Comparison of ENCODE assay signal across 8 cellular contexts in genomic region chr17:40818733-40819527, GRCh38. TPM values are rescaled to one million over a fixed set of nuclear protein-coding genes. Genes with fewer than 3 reads are reported as not detected.
A peak's percentile ranks its signal among the peaks of the same experiment; 100 is the strongest.
DNase-seq lines count a peak whose midpoint lies in the region; ATAC-seq and TF ChIP-seq lines count a peak whose summit lies in the region.

No MANE protein-coding gene starts in this region.

- H3K4me3 ChIP-seq in adipocyte (ENCODE audit: low read length) (peak overlapping the region; percentile 96), heart right ventricle (peak overlapping the region; percentile 40 to 79 (median 69)), upper lobe of left lung (peak overlapping the region; percentile 56 to 76 (median 68))

- H3K9me3 ChIP-seq in adipocyte (ENCODE audit: control insufficient read depth, low read length) (no peaks in the 10 kb centered on the region), heart right ventricle (peaks cover 0 to 5% (median 0%) of the 10 kb centered on the region in 11 donors), upper lobe of left lung (peaks cover 0 to 2% (median 0%) of the 10 kb centered on the region in 4 donors)

- no peak for TF ChIP-seq EP300 in upper lobe of left lung (IDR thresholded peaks at IDR 0.05)

- H3K4me1 Mint-ChIP-seq in HFFc6 (ENCODE audit: low read depth), result peaks cover 57% of the 10 kb centered on the region

- H3K36me3 ChIP-seq in adipocyte (ENCODE audit: control insufficient read depth, insufficient read depth, low read length, severe bottlenecking) (peaks cover 13% of the 10 kb centered on the region), heart right ventricle (peaks cover 0 to 19% (median 0%) of the 10 kb centered on the region in 9 donors), upper lobe of left lung (peaks cover 0 to 14% (median 2%) of the 10 kb centered on the region in 4 donors)

- peak; percentile 83 for DNase-seq in G401 (ENCODE audit: low spot score)
- DNase-seq in HFFc6, result peak; percentile 77
- peak; percentile 76 for DNase-seq in NCI-H1092 treated with DMSO at 0.1 percent for 48 hours (lab: John Stamatoyannopoulos, UW)
- DNase-seq in SW480 (ENCODE audit: low spot score), result peak; percentile 77
- peak; percentile 91 for DNase-seq in adipocyte (ENCODE audit: low read depth)
- DNase-seq in heart right ventricle, result peak; percentile 75 to 86
- DNase-seq in posterior vena cava (ENCODE audit: low spot score), result peak; percentile 95
- peak; percentile 64 to 98 for DNase-seq in upper lobe of left lung

- H3K9ac ChIP-seq in adipocyte (ENCODE audit: low read length), result peak overlapping the region; percentile 94

- TF ChIP-seq CTCF in HFFc6 (IDR thresholded peaks at IDR 0.05), result no peak
- no peak for TF ChIP-seq CTCF in heart right ventricle (IDR thresholded peaks at IDR 0.05)
- TF ChIP-seq CTCF in upper lobe of left lung (IDR thresholded peaks at IDR 0.05), result peak in 1 of 6 experiments; percentile 12

- peaks cover 27% of the 10 kb centered on the region for H3K4me1 ChIP-seq in adipocyte (ENCODE audit: control insufficient read depth, insufficient read depth, low read length)
- H3K4me1 ChIP-seq in heart right ventricle, result peaks cover 0 to 37% (median 24%) of the 10 kb centered on the region in 9 donors
- H3K4me1 ChIP-seq in upper lobe of left lung, result peaks cover 3 to 15% (median 9%) of the 10 kb centered on the region in 4 donors

- peak overlapping the region; percentile 97 for H3K4me3 Mint-ChIP-seq in HFFc6

- ATAC-seq in heart right ventricle, result peak; percentile 92 to 98 (median 95)
- ATAC-seq in upper lobe of left lung (ENCODE audit: low FRiP score in 2 of 2), result peak; percentile 82 to 97

- in situ Hi-C loops in G401 (cut with HindIII; ENCODE audit: low sequenced_read_pairs), result no loop called here

- H3K27me3 ChIP-seq in adipocyte (replicated peaks; ENCODE audit: control insufficient read depth, insufficient read depth, low read length), result no peaks in the 10 kb centered on the region
- H3K27me3 ChIP-seq in heart right ventricle, result peaks cover 0 to under 1% (median 0%) of the 10 kb centered on the region in 7 donors
- no peaks in the 10 kb centered on the region for H3K27me3 ChIP-seq in upper lobe of left lung

- H3K27me3 Mint-ChIP-seq in HFFc6 (ENCODE audit: insufficient read depth), result no peaks in the 10 kb centered on the region

- peak overlapping the region; percentile 90 to 98 (median 94) for H3K27ac ChIP-seq in heart right ventricle
- H3K27ac ChIP-seq in upper lobe of left lung, result peak overlapping the region; percentile 88 to 91 (median 89)

- TF ChIP-seq POLR2A in upper lobe of left lung (IDR thresholded peaks at IDR 0.05), result peak in 3 of 4 donors; percentile 15 to 81 (median 61)

- H3K27ac Mint-ChIP-seq in HFFc6, result peak overlapping the region; percentile 97

- intact Hi-C loops in heart right ventricle (cut with DNase I), result no loop called here
- intact Hi-C loops in posterior vena cava (cut with DNase I), result no loop called here

- H3K9me3 Mint-ChIP-seq in HFFc6, result no peaks in the 10 kb centered on the region

- peaks cover 42% of the 10 kb centered on the region for H3K36me3 Mint-ChIP-seq in HFFc6 (ENCODE audit: low read depth)

- WGBS in heart right ventricle, 2 donors, result 1% methylated on average over 62 to 73 of the region's 73 CpGs
- WGBS in upper lobe of left lung, 2 donors, result 3% methylated on average over 23 to 32 of the region's 73 CpGs

RNA-seq across cellular contexts. Expression of gene KRT10, which starts 3.5 kb away (rescaled TPM):
- 22.4 and 30.6 TPM in 2 replicates for total RNA-seq in G401 (2014; rRNA removed; shearing (Covaris generic))
- total RNA-seq in HFFc6 (2021; fragmentation: NEBNext Ultra II Directional; extraction: Animal tissue kit (Norgen Biotek cat#: 25700)), result 10 to 100 TPM; 61.4 to 71.0 (median 65.3) TPM
- total RNA-seq in heart right ventricle (10 to 100 TPM; 40.9 to 63.1 (median 48.5) TPM), posterior vena cava (10 to 100 TPM; 36.9 to 44.9 TPM), upper lobe of left lung (10 to 100 TPM in 4 of 6 donors, 1 to 10 TPM in 2; 4.2 to 35.0 (median 13.5) TPM)
- polyA plus RNA-seq in heart right ventricle, result 10 to 100 TPM; 44.0 to 86.8 TPM

RNA-seq across cellular contexts. Expression of gene KRT28, which starts 19.2 kb away (rescaled TPM):
- total RNA-seq in G401 (2014; rRNA removed; shearing (Covaris generic)), result not detected in 2 replicates
- total RNA-seq in HFFc6 (2021; fragmentation: NEBNext Ultra II Directional; extraction: Animal tissue kit (Norgen Biotek cat#: 25700)), result not detected
- total RNA-seq in heart right ventricle, result not detected
- not detected for polyA plus RNA-seq in heart right ventricle
- total RNA-seq in posterior vena cava, result not detected
- not detected for total RNA-seq in upper lobe of left lung

RNA-seq across cellular contexts. Expression of gene KRT27, which starts 36.6 kb away (rescaled TPM):
- total RNA-seq in G401 (2014; rRNA removed; shearing (Covaris generic)), result not detected in 2 replicates
- total RNA-seq in HFFc6 (2021; fragmentation: NEBNext Ultra II Directional; extraction: Animal tissue kit (Norgen Biotek cat#: 25700)), result not detected
- total RNA-seq in heart right ventricle, result under 1 TPM in 1 of 10 donors, not detected in 9; 0.21 TPM
- polyA plus RNA-seq in heart right ventricle, result not detected
- total RNA-seq in posterior vena cava, result under 1 TPM in 1 of 2 donors, not detected in 1; 0.42 TPM
- total RNA-seq in upper lobe of left lung, result 1 to 10 TPM in 1 of 6 donors, under 1 TPM in 3, not detected in 2; 0.24 to 1.4 (median 0.65) TPM

RNA-seq across cellular contexts. Expression of gene KRT26, which starts 46.9 kb away (rescaled TPM):
- total RNA-seq in G401 (2014; rRNA removed; shearing (Covaris generic)), result not detected in 2 replicates
- total RNA-seq in HFFc6 (2021; fragmentation: NEBNext Ultra II Directional; extraction: Animal tissue kit (Norgen Biotek cat#: 25700)), result not detected
- total RNA-seq in heart right ventricle (not detected), posterior vena cava (not detected), upper lobe of left lung (not detected)
- polyA plus RNA-seq in heart right ventricle, result not detected

RNA-seq across cellular contexts. Expression of gene KRT12, which starts 48.1 kb away (rescaled TPM):
- not detected in 2 replicates for total RNA-seq in G401 (2014; rRNA removed; shearing (Covaris generic))
- not detected for total RNA-seq in HFFc6 (2021; fragmentation: NEBNext Ultra II Directional; extraction: Animal tissue kit (Norgen Biotek cat#: 25700))
- not detected for total RNA-seq in heart right ventricle
- not detected for polyA plus RNA-seq in heart right ventricle
- not detected for total RNA-seq in posterior vena cava
- total RNA-seq in upper lobe of left lung, result not detected

Comparison
In these comparisons a context has a peak if more than half of its experiments do, and no peak if none do; other contexts are left out.
1. Peak in every context shown above with its lines: DNase-seq, ATAC-seq, H3K4me3 ChIP-seq and H3K27ac ChIP-seq.